Comparison of ENCODE assay signal across 9 cellular contexts in the genomic region with DNA sequence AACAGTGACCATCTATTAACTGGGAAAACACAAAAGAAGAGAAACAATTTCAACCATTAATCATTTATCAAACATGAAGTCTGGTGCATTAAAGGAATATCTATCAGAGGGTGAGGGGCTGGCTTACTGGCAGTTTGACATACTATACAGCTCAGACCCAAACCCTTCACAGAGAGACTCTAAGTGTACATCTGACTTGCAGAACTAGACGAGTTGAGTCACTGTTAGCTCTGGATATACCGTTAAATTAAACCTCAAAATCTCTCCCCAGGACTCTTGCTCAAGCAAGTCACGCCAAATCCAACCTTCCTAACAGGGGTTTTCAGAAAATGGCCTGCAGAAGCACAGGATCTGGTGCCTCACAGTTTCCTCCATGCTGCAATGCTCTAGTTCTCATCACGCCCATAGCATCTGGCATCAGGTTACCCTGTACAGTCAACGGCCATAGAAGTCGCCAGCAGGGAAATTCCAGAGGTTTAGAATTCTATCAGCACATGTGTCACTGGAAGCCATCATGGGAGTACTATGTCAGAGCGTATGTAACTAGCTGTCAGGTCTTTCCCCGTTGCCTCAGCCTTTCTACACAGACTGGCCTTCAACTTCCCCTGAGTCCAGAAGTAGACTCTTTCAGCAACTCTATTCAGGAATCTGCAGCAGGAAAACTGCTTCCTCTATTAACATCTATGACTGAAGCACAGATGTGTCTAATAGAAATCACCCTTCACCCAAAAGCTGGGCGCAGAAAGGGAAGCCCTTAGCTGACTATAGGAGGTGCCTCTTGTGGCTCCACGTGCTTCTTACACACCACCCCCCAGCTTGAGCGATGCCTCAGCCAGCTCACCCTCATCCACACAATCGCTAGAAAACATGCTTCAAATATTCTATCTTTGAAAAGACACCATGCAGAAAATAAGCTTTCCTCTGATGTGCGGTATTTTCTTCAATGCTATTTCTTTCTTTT. TPM values are rescaled to one million over a fixed set of nuclear protein-coding genes. Genes with fewer than 3 reads are reported as not detected.
DNase-seq lines count a peak whose midpoint lies in the region; ATAC-seq, FAIRE-seq and TF ChIP-seq lines count a peak whose summit lies in the region.
"Had no signal": no experiment of that assay in that cellular context is flagged by ENCODE, and none has a peak within 500 bp of the region (broad histone marks: within the 10 kb centered on the region; RNA-seq: fewer than 3 reads in every experiment).

No MANE protein-coding gene starts in this region.

- no peaks in the 10 kb centered on the region for H3K9me3 Mint-ChIP-seq in activated CD8-positive, alpha-beta T cell treated with anti-CD3 and anti-CD28 coated beads for 36 hours
- H3K9me3 Mint-ChIP-seq in neural progenitor cell = no peaks in the 10 kb centered on the region

- H2AFZ ChIP-seq in GM23248 (no peak overlapping the region), HepG2 (ENCODE audit: low read length) (no peak overlapping the region), neural progenitor cell (replicated peaks) (no peak overlapping the region)

- TF ChIP-seq POLR2A in HepG2 (IDR thresholded peaks at IDR 0.05; ENCODE audit: insufficient read depth in 1 of 2, low read depth in 2 of 2, low read length in 2 of 2) = no peak

- H3K9ac ChIP-seq in GM23248 = peak overlapping the region; percentile 49
- H3K9ac ChIP-seq in HepG2 (ENCODE audit: insufficient read depth, low read depth, low read length) = no peak overlapping the region
- H3K9ac ChIP-seq in neural progenitor cell = no peak overlapping the region

- peaks cover 66% of the 10 kb centered on the region for H3K36me3 Mint-ChIP-seq in activated CD8-positive, alpha-beta T cell treated with anti-CD3 and anti-CD28 coated beads for 36 hours (ENCODE audit: low read depth)
- H3K36me3 Mint-ChIP-seq in neural progenitor cell = peaks cover 46% of the 10 kb centered on the region

- H3F3A ChIP-seq in GM23248 (ENCODE audit: insufficient read depth) (peaks cover 30% of the 10 kb centered on the region), neural progenitor cell (ENCODE audit: low read depth) (no peaks in the 10 kb centered on the region)

- no peaks in the 10 kb centered on the region; the same call in 1 of the 2 replicates for H4K20me1 ChIP-seq in GM23248 (ENCODE audit: insufficient read depth)
- peaks cover 15% of the 10 kb centered on the region for H4K20me1 ChIP-seq in HepG2 (ENCODE audit: insufficient read depth, low read length)
- H4K20me1 ChIP-seq in neural progenitor cell (ENCODE audit: low read depth) = peaks cover 13% of the 10 kb centered on the region

- peak; percentile 62 for DNase-seq in AG08395 (ENCODE audit: low spot score)
- peak; percentile 95 for DNase-seq in GM23248
- DNase-seq in activated CD8-positive, alpha-beta T cell treated with anti-CD3 and anti-CD28 coated beads for 36 hours = peak; percentile 63
- no peak for DNase-seq in HepG2 (ENCODE audit: low spot score)
- no peak for DNase-seq in NCI-H1048 (lab: John Stamatoyannopoulos, UW)
- no peak for DNase-seq in SHP77 treated with DMSO at 0.1 percent for 48 hours (lab: John Stamatoyannopoulos, UW)
- DNase-seq in neural progenitor cell (ENCODE audit: low spot score) = no peak
- DNase-seq in ascending aorta (ENCODE audit: low spot score in 2 of 2) = no peak
- DNase-seq: NCI-H1436 treated with DMSO at 0.1 percent for 48 hours had no signal

- H3K27ac ChIP-seq in GM23248 (peak overlapping the region; percentile 83), HepG2 (ENCODE audit: extremely low read length, insufficient read depth, low read length) (no peak overlapping the region), neural progenitor cell (no peak overlapping the region), ascending aorta (no peak overlapping the region)

- H3K4me1 ChIP-seq in GM23248 (ENCODE audit: insufficient read depth) = peaks cover 16% of the 10 kb centered on the region
- peaks cover 62% of the 10 kb centered on the region for H3K4me1 ChIP-seq in HepG2 (ENCODE audit: insufficient read depth, low read length)
- no peaks in the 10 kb centered on the region for H3K4me1 ChIP-seq in neural progenitor cell
- peaks cover 0 to 26% of the 10 kb centered on the region in 2 donors for H3K4me1 ChIP-seq in ascending aorta

- no peak for FAIRE-seq in HepG2 (lab: Jason Lieb, UNC)

- no peaks in the 10 kb centered on the region for H3K27me3 Mint-ChIP-seq in activated CD8-positive, alpha-beta T cell treated with anti-CD3 and anti-CD28 coated beads for 36 hours
- H3K27me3 Mint-ChIP-seq in neural progenitor cell (ENCODE audit: insufficient read depth, low read depth) = no peaks in the 10 kb centered on the region

- TF ChIP-seq CTCF in activated CD8-positive, alpha-beta T cell treated with anti-CD3 and anti-CD28 coated beads for 36 hours (IDR thresholded peaks at IDR 0.05) = no peak
- no peak for TF ChIP-seq CTCF in HepG2 (CRISPR knock-in tag; IDR thresholded peaks at IDR 0.05)
- TF ChIP-seq CTCF in neural progenitor cell (IDR thresholded peaks at IDR 0.05) = no peak
- no peak for TF ChIP-seq CTCF in ascending aorta (IDR thresholded peaks at IDR 0.05)

- no peak overlapping the region for H3K4me3 ChIP-seq in GM23248
- no peak overlapping the region for H3K4me3 ChIP-seq in HepG2 (replicated peaks in 1 of 3; ENCODE audit: insufficient read depth in 1 of 3, low read depth in 2 of 3, low read length in 3 of 3)
- H3K4me3 ChIP-seq in neural progenitor cell = no peak overlapping the region
- H3K4me3 ChIP-seq in ascending aorta = no peak overlapping the region

- no peaks in the 10 kb centered on the region for H3K27me3 ChIP-seq in GM23248 (replicated peaks; ENCODE audit: insufficient read depth)
- H3K27me3 ChIP-seq in HepG2 (ENCODE audit: control insufficient read depth in 1 of 2, insufficient read depth in 2 of 2, low read length in 2 of 2) = no peaks in the 10 kb centered on the region
- H3K27me3 ChIP-seq in neural progenitor cell = no peaks in the 10 kb centered on the region
- H3K27me3 ChIP-seq in ascending aorta = no peaks in the 10 kb centered on the region

- 39 to 40% methylated on average over 13 of the region's 13 CpGs for WGBS in GM23248 (ENCODE audit: low coverage in 1 of 2, low lambda C conversion rate in 2 of 2, missing lambda C conversion rate in 2 of 2), 2 experiments
- 95% methylated on average over 13 of the region's 13 CpGs for WGBS in HepG2 (ENCODE audit: low lambda C conversion rate)

- CTCF ChIA-PET in activated CD8-positive, alpha-beta T cell treated with anti-CD3 and anti-CD28 coated beads for 36 hours (lab: Charles Lee) = interaction anchor here (0.6 to 2.9 kb wide), 12 partner anchors 9 to 234 kb away, joined by 3 to 13 read pairs (median 4); partner anchors contain the start of genes ELMOD3, MAT2A, RETSAT and TGOLN2
- CTCF ChIA-PET in HepG2 (lab: Yijun Ruan, JAX; ENCODE audit: low intra/inter-chr PET ratio, low total read pairs) = no interaction called here

- intact Hi-C loops in activated CD8-positive, alpha-beta T cell treated with anti-CD3 and anti-CD28 coated beads for 36 hours (cut with micrococcal nuclease) = no loop called here
- intact Hi-C loops in HepG2 (cut with micrococcal nuclease; ENCODE audit: unreplicated experiment) = no loop called here
- intact Hi-C loops in ascending aorta (cut with DNase I) = no loop called here

- TF ChIP-seq RAD21 in HepG2 (CRISPR knock-in tag; IDR thresholded peaks at IDR 0.05) = no peak

- no TSS peak for BruUV-seq in HepG2 (replicated peaks; lab: Mats Ljungman, UMichigan)

- POLR2A ChIA-PET in activated CD8-positive, alpha-beta T cell treated with anti-CD3 and anti-CD28 coated beads for 36 hours (lab: Charles Lee) = interaction anchor here (1.0 to 3.8 kb wide), 8 partner anchors 9 to 297 kb away, joined by 3 to 45 read pairs (median 3); partner anchors contain the start of genes ELMOD3, RETSAT and TGOLN2
- POLR2A ChIA-PET in HepG2 (lab: Yijun Ruan, JAX) = interaction anchor here (1.0 to 5.5 kb wide), 5 partner anchors 9 to 36 kb away, joined by 3 to 25 read pairs (median 7); partner anchors contain the start of genes ELMOD3, RETSAT and TGOLN2

- H3K4me2 ChIP-seq in GM23248 (ENCODE audit: unreplicated experiment) (peak overlapping the region; percentile 48), HepG2 (ENCODE audit: low read depth, low read length) (no peak overlapping the region), neural progenitor cell (no peak overlapping the region)

- peak; percentile 82 for ATAC-seq in activated CD8-positive, alpha-beta T cell treated with anti-CD3 and anti-CD28 coated beads for 36 hours
- no peak for ATAC-seq in HepG2

- peak overlapping the region; percentile 89 for H3K27ac Mint-ChIP-seq in activated CD8-positive, alpha-beta T cell treated with anti-CD3 and anti-CD28 coated beads for 36 hours
- H3K27ac Mint-ChIP-seq in neural progenitor cell = no peak overlapping the region

- H3K9me3 ChIP-seq in GM23248 (ENCODE audit: low read depth) (no peaks in the 10 kb centered on the region), HepG2 (ENCODE audit: low read length) (no peaks in the 10 kb centered on the region), neural progenitor cell (ENCODE audit: low read depth) (no peaks in the 10 kb centered on the region), ascending aorta (no peaks in the 10 kb centered on the region)

- H3K9me2 ChIP-seq in GM23248 (ENCODE audit: insufficient read depth) = no peaks in the 10 kb centered on the region

- in situ Hi-C loops in GM23248 (cut with MboI) (no loop called here), HepG2 (cut with HindIII; ENCODE audit: extremely low pct_ligation_motif_present, low pct_unique_long_range_greater_than_20kb) (no loop called here)

- H3K4me3 Mint-ChIP-seq in activated CD8-positive, alpha-beta T cell treated with anti-CD3 and anti-CD28 coated beads for 36 hours = peak overlapping the region; percentile 26
- no peak overlapping the region for H3K4me3 Mint-ChIP-seq in neural progenitor cell

- no peak for TF ChIP-seq EP300 in HepG2 (IDR thresholded peaks at IDR 0.05; ENCODE audit: low read depth in 2 of 2, low read length in 2 of 2)
- TF ChIP-seq EP300 in HepG2 (CRISPR knock-in tag; IDR thresholded peaks at IDR 0.05; ENCODE audit: borderline replicate concordance) = no peak

- peaks cover 62% of the 10 kb centered on the region for H3K4me1 Mint-ChIP-seq in activated CD8-positive, alpha-beta T cell treated with anti-CD3 and anti-CD28 coated beads for 36 hours (ENCODE audit: low read depth)
- H3K4me1 Mint-ChIP-seq in neural progenitor cell = peaks cover 2% of the 10 kb centered on the region

- H3K79me2 ChIP-seq in GM23248 (ENCODE audit: insufficient read depth) = peaks cover 74% of the 10 kb centered on the region
- peaks cover 55% of the 10 kb centered on the region for H3K79me2 ChIP-seq in HepG2 (ENCODE audit: insufficient read depth, low read length)
- H3K79me2 ChIP-seq in neural progenitor cell (ENCODE audit: low read depth) = peaks cover under 1% of the 10 kb centered on the region

- H3K36me3 ChIP-seq in GM23248 (ENCODE audit: low read depth) = peaks cover 43% of the 10 kb centered on the region
- peaks cover 25 to 76% of the 10 kb centered on the region in 2 experiments for H3K36me3 ChIP-seq in HepG2 (replicated peaks in 1 of 2; ENCODE audit: control insufficient read depth in 1 of 2, insufficient read depth in 2 of 2, low read length in 2 of 2)
- peaks cover 15% of the 10 kb centered on the region for H3K36me3 ChIP-seq in neural progenitor cell
- peaks cover 39 to 80% of the 10 kb centered on the region in 2 donors for H3K36me3 ChIP-seq in ascending aorta

RNA-seq across cellular contexts. Expression of gene TGOLN2, which starts 9.3 kb away (rescaled TPM):
- 96.8 and 125 TPM in 2 replicates for total RNA-seq in GM23248 (2014; rRNA removed; shearing (Covaris generic))
- polyA plus RNA-seq in GM23248 (2016; fragmentation: Nextera tagmentation; extraction: Ambion mirVana) = 117 and 118 TPM in 2 replicates
- 10 to 100 TPM; 62.8 to 64.0 TPM for total RNA-seq in activated CD8-positive, alpha-beta T cell treated with anti-CD3 and anti-CD28 coated beads for 36 hours
- 62.5 and 99.6 TPM in 2 replicates for total RNA-seq in HepG2 (2016; rRNA removed; fragmentation: Illumina TruSeq; extraction: Trizol)
- total RNA-seq in HepG2 (2016; cell fraction: cytosol; rRNA removed; fragmentation: Illumina TruSeq; extraction: Trizol; ENCODE audit: low read depth) = 10.8 and 10.9 TPM in 2 replicates
- 56.7 and 97.1 TPM in 2 replicates for total RNA-seq in HepG2 (2016; cell fraction: insoluble cytoplasmic fraction; rRNA removed; fragmentation: Illumina TruSeq; extraction: Trizol)
- 20.9 and 22.6 TPM in 2 replicates for total RNA-seq in HepG2 (2016; cell fraction: membrane; rRNA removed; fragmentation: Illumina TruSeq; extraction: Trizol)
- 124 and 151 TPM in 2 replicates for total RNA-seq in HepG2 (2016; cell fraction: nucleus; rRNA removed; fragmentation: Illumina TruSeq; extraction: Trizol)
- 143 and 155 TPM in 2 replicates for polyA plus RNA-seq in HepG2 (2011; rRNA removed)
- polyA plus RNA-seq in HepG2 (2011; cell fraction: cytosol; rRNA removed) = 88.2 and 122 TPM in 2 replicates
- polyA plus RNA-seq in HepG2 (2011; cell fraction: nucleus; rRNA removed) = 116 and 157 TPM in 2 replicates
- 86.0 and 95.7 TPM in 2 replicates for polyA plus RNA-seq in HepG2 (2012)
- polyA plus RNA-seq in HepG2 (2016; cell fraction: cytosol; fragmentation: Illumina TruSeq; extraction: Trizol; ENCODE audit: low read depth) = 4.3 and 4.5 TPM in 2 replicates
- polyA plus RNA-seq in HepG2 (2016; cell fraction: insoluble cytoplasmic fraction; fragmentation: Illumina TruSeq; extraction: Trizol; ENCODE audit: low read depth) = 51.8 and 59.4 TPM in 2 replicates
- 10.0 and 10.7 TPM in 2 replicates for polyA plus RNA-seq in HepG2 (2016; cell fraction: membrane; fragmentation: Illumina TruSeq; extraction: Trizol; ENCODE audit: low read depth)
- polyA plus RNA-seq in HepG2 (2016; cell fraction: nucleus; fragmentation: Illumina TruSeq; extraction: Trizol; ENCODE audit: insufficient read depth, low read depth) = 170 and 178 TPM in 2 replicates
- 35.4 and 110 TPM in 2 replicates for polyA minus RNA-seq in HepG2 (2011; rRNA and poly(A)+ RNA removed; ENCODE audit: low replicate concordance)
- 83.6 and 87.9 TPM in 2 replicates for polyA minus RNA-seq in HepG2 (2011; cell fraction: cytosol; rRNA and poly(A)+ RNA removed)
- polyA minus RNA-seq in HepG2 (2011; cell fraction: nucleus; rRNA and poly(A)+ RNA removed) = 120 and 144 TPM in 2 replicates
- 28.5 and 31.9 TPM in 2 replicates for total RNA-seq in neural progenitor cell (ENCODE audit: low replicate concordance)
- 111 TPM for total RNA-seq in ascending aorta

RNA-seq across cellular contexts. Expression of gene RETSAT, which starts 35.8 kb away (rescaled TPM):
- total RNA-seq in GM23248 (2014; rRNA removed; shearing (Covaris generic)) = 46.0 and 68.6 TPM in 2 replicates
- 15.6 and 20.4 TPM in 2 replicates for polyA plus RNA-seq in GM23248 (2016; fragmentation: Nextera tagmentation; extraction: Ambion mirVana)
- 10 to 100 TPM; 21.3 to 22.9 TPM for total RNA-seq in activated CD8-positive, alpha-beta T cell treated with anti-CD3 and anti-CD28 coated beads for 36 hours
- 17.2 and 46.7 TPM in 2 replicates for total RNA-seq in HepG2 (2016; rRNA removed; fragmentation: Illumina TruSeq; extraction: Trizol)
- 10.9 and 12.3 TPM in 2 replicates for total RNA-seq in HepG2 (2016; cell fraction: cytosol; rRNA removed; fragmentation: Illumina TruSeq; extraction: Trizol; ENCODE audit: low read depth)
- total RNA-seq in HepG2 (2016; cell fraction: insoluble cytoplasmic fraction; rRNA removed; fragmentation: Illumina TruSeq; extraction: Trizol) = 18.1 and 44.6 TPM in 2 replicates
- total RNA-seq in HepG2 (2016; cell fraction: membrane; rRNA removed; fragmentation: Illumina TruSeq; extraction: Trizol) = 15.7 and 17.3 TPM in 2 replicates
- 50.8 and 58.5 TPM in 2 replicates for total RNA-seq in HepG2 (2016; cell fraction: nucleus; rRNA removed; fragmentation: Illumina TruSeq; extraction: Trizol)
- 61.0 and 88.0 TPM in 2 replicates for polyA plus RNA-seq in HepG2 (2011; rRNA removed)
- polyA plus RNA-seq in HepG2 (2011; cell fraction: cytosol; rRNA removed) = 45.6 and 61.3 TPM in 2 replicates
- polyA plus RNA-seq in HepG2 (2011; cell fraction: nucleus; rRNA removed) = 145 and 168 TPM in 2 replicates
- polyA plus RNA-seq in HepG2 (2012) = 76.9 and 78.5 TPM in 2 replicates
- 4.6 and 4.8 TPM in 2 replicates for polyA plus RNA-seq in HepG2 (2016; cell fraction: cytosol; fragmentation: Illumina TruSeq; extraction: Trizol; ENCODE audit: low read depth)
- polyA plus RNA-seq in HepG2 (2016; cell fraction: insoluble cytoplasmic fraction; fragmentation: Illumina TruSeq; extraction: Trizol; ENCODE audit: low read depth) = 15.6 and 17.6 TPM in 2 replicates
- 9.2 and 10.8 TPM in 2 replicates for polyA plus RNA-seq in HepG2 (2016; cell fraction: membrane; fragmentation: Illumina TruSeq; extraction: Trizol; ENCODE audit: low read depth)
- 96.7 and 99.7 TPM in 2 replicates for polyA plus RNA-seq in HepG2 (2016; cell fraction: nucleus; fragmentation: Illumina TruSeq; extraction: Trizol; ENCODE audit: insufficient read depth, low read depth)
- polyA minus RNA-seq in HepG2 (2011; rRNA and poly(A)+ RNA removed; ENCODE audit: low replicate concordance) = 163 and 207 TPM in 2 replicates
- 39.9 and 52.7 TPM in 2 replicates for polyA minus RNA-seq in HepG2 (2011; cell fraction: cytosol; rRNA and poly(A)+ RNA removed)
- 60.9 and 82.7 TPM in 2 replicates for polyA minus RNA-seq in HepG2 (2011; cell fraction: nucleus; rRNA and poly(A)+ RNA removed)
- 13.3 and 19.0 TPM in 2 replicates for total RNA-seq in neural progenitor cell (ENCODE audit: low replicate concordance)
- 20.6 TPM for total RNA-seq in ascending aorta

RNA-seq across cellular contexts. Expression of gene ELMOD3, which starts 36.1 kb away (rescaled TPM):
- 15.4 and 23.8 TPM in 2 replicates for total RNA-seq in GM23248 (2014; rRNA removed; shearing (Covaris generic))
- 12.8 and 15.3 TPM in 2 replicates for polyA plus RNA-seq in GM23248 (2016; fragmentation: Nextera tagmentation; extraction: Ambion mirVana)
- 10 to 100 TPM; 11.8 to 13.0 TPM for total RNA-seq in activated CD8-positive, alpha-beta T cell treated with anti-CD3 and anti-CD28 coated beads for 36 hours
- total RNA-seq in HepG2 (2016; rRNA removed; fragmentation: Illumina TruSeq; extraction: Trizol) = 10.3 and 13.3 TPM in 2 replicates
- 6.9 and 7.5 TPM in 2 replicates for total RNA-seq in HepG2 (2016; cell fraction: cytosol; rRNA removed; fragmentation: Illumina TruSeq; extraction: Trizol; ENCODE audit: low read depth)
- 10.3 and 15.0 TPM in 2 replicates for total RNA-seq in HepG2 (2016; cell fraction: insoluble cytoplasmic fraction; rRNA removed; fragmentation: Illumina TruSeq; extraction: Trizol)
- total RNA-seq in HepG2 (2016; cell fraction: membrane; rRNA removed; fragmentation: Illumina TruSeq; extraction: Trizol) = 8.8 and 9.5 TPM in 2 replicates
- total RNA-seq in HepG2 (2016; cell fraction: nucleus; rRNA removed; fragmentation: Illumina TruSeq; extraction: Trizol) = 16.6 and 22.7 TPM in 2 replicates
- polyA plus RNA-seq in HepG2 (2011; rRNA removed) = 19.5 and 21.4 TPM in 2 replicates
- 11.0 and 11.1 TPM in 2 replicates for polyA plus RNA-seq in HepG2 (2011; cell fraction: cytosol; rRNA removed)
- 56.3 and 61.9 TPM in 2 replicates for polyA plus RNA-seq in HepG2 (2011; cell fraction: nucleus; rRNA removed)
- polyA plus RNA-seq in HepG2 (2012) = 9.6 and 10.3 TPM in 2 replicates
- 2.4 and 3.2 TPM in 2 replicates for polyA plus RNA-seq in HepG2 (2016; cell fraction: cytosol; fragmentation: Illumina TruSeq; extraction: Trizol; ENCODE audit: low read depth)
- 9.4 TPM in 2 replicates for polyA plus RNA-seq in HepG2 (2016; cell fraction: insoluble cytoplasmic fraction; fragmentation: Illumina TruSeq; extraction: Trizol; ENCODE audit: low read depth)
- 6.4 and 6.6 TPM in 2 replicates for polyA plus RNA-seq in HepG2 (2016; cell fraction: membrane; fragmentation: Illumina TruSeq; extraction: Trizol; ENCODE audit: low read depth)
- 34.9 and 37.5 TPM in 2 replicates for polyA plus RNA-seq in HepG2 (2016; cell fraction: nucleus; fragmentation: Illumina TruSeq; extraction: Trizol; ENCODE audit: insufficient read depth, low read depth)
- polyA minus RNA-seq in HepG2 (2011; rRNA and poly(A)+ RNA removed; ENCODE audit: low replicate concordance) = 14.8 and 18.1 TPM in 2 replicates
- polyA minus RNA-seq in HepG2 (2011; cell fraction: cytosol; rRNA and poly(A)+ RNA removed) = 3.2 and 4.1 TPM in 2 replicates
- polyA minus RNA-seq in HepG2 (2011; cell fraction: nucleus; rRNA and poly(A)+ RNA removed) = 19.1 and 24.5 TPM in 2 replicates
- 21.5 and 28.1 TPM in 2 replicates for total RNA-seq in neural progenitor cell (ENCODE audit: low replicate concordance)
- 7.1 TPM for total RNA-seq in ascending aorta

Comparison
In these comparisons a context has a peak if more than half of its experiments do, and no peak if none do; other contexts are left out.
1. DNase-seq: peak in AG08395 (single experiment), GM23248 (single experiment) and activated CD8-positive, alpha-beta T cell treated with anti-CD3 and anti-CD28 coated beads for 36 hours (single experiment); none in HepG2 (single experiment), NCI-H1048 (single experiment), SHP77 treated with DMSO at 0.1 percent for 48 hours (single experiment), neural progenitor cell (single experiment) and ascending aorta (0 of 2).